ENCODE assay signal across 13 cellular contexts in the genomic region with DNA sequence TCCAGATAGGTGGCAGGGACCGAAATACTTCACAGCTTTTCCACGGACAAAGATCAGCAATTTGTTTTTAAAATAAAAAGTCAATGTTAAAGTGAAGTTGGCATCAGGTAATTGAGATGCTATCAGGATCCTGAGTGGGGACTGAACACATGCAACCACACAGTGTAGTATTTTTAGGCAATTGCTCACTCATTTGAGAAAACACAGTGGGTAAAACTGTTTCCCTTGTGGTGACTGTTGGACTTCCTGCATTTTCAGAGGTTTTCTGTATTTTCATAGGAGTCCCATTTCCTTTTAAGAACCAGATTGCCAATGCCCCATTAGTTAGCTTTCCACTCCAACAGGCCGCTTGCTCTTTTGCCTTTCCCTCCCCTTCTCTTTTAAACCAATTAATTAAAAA.
DNase-seq lines count a peak whose midpoint lies in the region; ATAC-seq and TF ChIP-seq lines count a peak whose summit lies in the region.
"Had no signal": no experiment of that assay in that cellular context is flagged by ENCODE, and none has a peak within 500 bp of the region (broad histone marks: within the 10 kb centered on the region; RNA-seq: fewer than 3 reads in every experiment).

No MANE protein-coding gene starts in this region.

- peaks cover 0 to 1% (median 0%) of the 10 kb centered on the region in 11 donors for H3K9me3 Mint-ChIP-seq in naive thymus-derived CD4-positive, alpha-beta T cell

- peak overlapping the region in 7 of 10 donors; percentile 11 to 69 (median 58) for H3K4me3 Mint-ChIP-seq in naive thymus-derived CD4-positive, alpha-beta T cell

- H3K79me2 ChIP-seq in GM23248 (ENCODE audit: insufficient read depth): no peaks in the 10 kb centered on the region
- no peaks in the 10 kb centered on the region for H3K79me2 ChIP-seq in MM.1S (ENCODE audit: low read length)
- no peaks in the 10 kb centered on the region for H3K79me2 ChIP-seq in PC-3 (ENCODE audit: low read length)

- H3K4me1 ChIP-seq in GM23248 (ENCODE audit: insufficient read depth) (peaks cover 26% of the 10 kb centered on the region), MM.1S (ENCODE audit: low read length) (peaks cover 14% of the 10 kb centered on the region), PC-3 (ENCODE audit: insufficient read depth, low read length) (no peaks in the 10 kb centered on the region)
- peaks cover 16% of the 10 kb centered on the region in 2 donors for H3K4me1 ChIP-seq in naive thymus-derived CD4-positive, alpha-beta T cell (ENCODE audit: control insufficient read depth in 2 of 2, insufficient read depth in 2 of 2, low read length in 2 of 2)

- intact Hi-C loops in naive thymus-derived CD4-positive, alpha-beta T cell (cut with micrococcal nuclease): loop anchor here (1.0 to 2.0 kb wide), 2 partner anchors 8 to 117 kb away; no protein-coding TSS in a partner anchor
- intact Hi-C loops in PC-3 (cut with micrococcal nuclease): no loop called here

- POLR2A ChIA-PET in naive thymus-derived CD4-positive, alpha-beta T cell (lab: Charles Lee): no interaction called here
- POLR2A ChIA-PET in PC-3 (lab: Charles Lee; ENCODE audit: unreplicated experiment): no interaction called here

- peak overlapping the region in 8 of 9 donors; percentile 2 to 86 (median 55) for H3K27ac Mint-ChIP-seq in naive thymus-derived CD4-positive, alpha-beta T cell

- H3K27ac ChIP-seq in GM23248 (no peak overlapping the region), MM.1S (ENCODE audit: low read length) (no peak overlapping the region), PC-3 (ENCODE audit: low read length) (no peak overlapping the region)
- H3K27ac ChIP-seq in naive thymus-derived CD4-positive, alpha-beta T cell (ENCODE audit: low read depth, low read length): no peak overlapping the region
- H3K27ac ChIP-seq: sigmoid colon had no signal

- H3K36me3 Mint-ChIP-seq in naive thymus-derived CD4-positive, alpha-beta T cell: no peaks in the 10 kb centered on the region

- H3K9ac ChIP-seq in GM23248: no peak overlapping the region
- H3K9ac ChIP-seq in MM.1S (ENCODE audit: low read length): no peak overlapping the region
- no peak overlapping the region for H3K9ac ChIP-seq in PC-3 (ENCODE audit: low read length)

- H3K9me2 ChIP-seq in GM23248 (ENCODE audit: insufficient read depth) (no peaks in the 10 kb centered on the region), MM.1S (replicated peaks; ENCODE audit: insufficient read depth, low read length) (no peaks in the 10 kb centered on the region), PC-3 (replicated peaks; ENCODE audit: low read length) (no peaks in the 10 kb centered on the region)

- DNase-seq in GM23248 (peak; percentile 10), MM.1S (no peak), PC-3 (no peak), NCI-H1105 treated with DMSO at 0.1 percent for 48 hours (lab: John Stamatoyannopoulos, UW) (no peak), iPS-NIHi11 (ENCODE audit: low spot score) (no peak)
- peak in 1 of 9 donors; percentile 9 for DNase-seq in naive thymus-derived CD4-positive, alpha-beta T cell
- DNase-seq: activated CD8-positive, alpha-beta memory T cell treated with anti-CD3 and anti-CD28 coated beads for 24 hours; DMS79; H7; sigmoid colon had no signal

- H3K4me2 ChIP-seq in GM23248 (ENCODE audit: unreplicated experiment) (peak overlapping the region; percentile 68), MM.1S (ENCODE audit: low read depth, low read length) (peak overlapping the region; percentile 0; the same call in 1 of the 2 replicates), PC-3 (ENCODE audit: low read length) (no peak overlapping the region)

- H3K4me3 ChIP-seq in GM23248 (no peak overlapping the region), MM.1S (ENCODE audit: low read length) (no peak overlapping the region), PC-3 (ENCODE audit: low read length) (no peak overlapping the region)
- H3K4me3 ChIP-seq in naive thymus-derived CD4-positive, alpha-beta T cell (ENCODE audit: low read length): no peak overlapping the region
- H3K4me3 ChIP-seq: coronary artery, sigmoid colon had no signal

- CTCF ChIA-PET in naive thymus-derived CD4-positive, alpha-beta T cell (lab: Charles Lee): no interaction called here
- CTCF ChIA-PET in PC-3 (lab: Charles Lee): no interaction called here

- peaks cover 20 to 59% (median 52%) of the 10 kb centered on the region in 7 donors for H3K4me1 Mint-ChIP-seq in naive thymus-derived CD4-positive, alpha-beta T cell

- H4K20me1 ChIP-seq in GM23248 (ENCODE audit: insufficient read depth): no peaks in the 10 kb centered on the region
- H4K20me1 ChIP-seq in MM.1S (ENCODE audit: insufficient read depth, low read length): no peaks in the 10 kb centered on the region
- H4K20me1 ChIP-seq in PC-3 (ENCODE audit: low read length): no peaks in the 10 kb centered on the region

- H2AFZ ChIP-seq in GM23248: no peak overlapping the region
- no peak overlapping the region for H2AFZ ChIP-seq in MM.1S (ENCODE audit: low read length)
- H2AFZ ChIP-seq in PC-3 (ENCODE audit: low read length): no peak overlapping the region

- in situ Hi-C loops in GM23248 (cut with MboI): no loop called here

- no TSS peak for BruUV-seq in PC-3 (replicated peaks; lab: Mats Ljungman, UMichigan)

- H3K36me3 ChIP-seq in GM23248 (ENCODE audit: low read depth) (no peaks in the 10 kb centered on the region), MM.1S (replicated peaks; ENCODE audit: insufficient read depth, low read length) (no peaks in the 10 kb centered on the region), PC-3 (ENCODE audit: low read depth, low read length) (no peaks in the 10 kb centered on the region)
- H3K36me3 ChIP-seq in naive thymus-derived CD4-positive, alpha-beta T cell (ENCODE audit: control insufficient read depth in 2 of 3, insufficient read depth in 3 of 3, low read length in 3 of 3): no peaks in the 10 kb centered on the region
- H3K36me3 ChIP-seq: sigmoid colon had no signal

- peak; percentile 69 for ATAC-seq in GM18867 (IDR thresholded peaks at IDR 0.05; ENCODE audit: unreplicated experiment)
- ATAC-seq in naive thymus-derived CD4-positive, alpha-beta T cell: no peak
- no peak for ATAC-seq in HG03135 (IDR thresholded peaks at IDR 0.05; ENCODE audit: unreplicated experiment)
- no peak for ATAC-seq in PC-3

- TF ChIP-seq CTCF in MM.1S (IDR thresholded peaks at IDR 0.05; ENCODE audit: low read length) (no peak), PC-3 (conservative IDR thresholded peaks at IDR 0.05; ENCODE audit: low read depth, low read length) (no peak)

- H3K27me3 ChIP-seq in GM23248 (replicated peaks; ENCODE audit: insufficient read depth): no peaks in the 10 kb centered on the region
- H3K27me3 ChIP-seq in MM.1S (replicated peaks; ENCODE audit: insufficient read depth, low read length): no peaks in the 10 kb centered on the region
- H3K27me3 ChIP-seq in naive thymus-derived CD4-positive, alpha-beta T cell (ENCODE audit: control insufficient read depth in 2 of 2, insufficient read depth in 2 of 2, low read length in 2 of 2): no peaks in the 10 kb centered on the region
- peaks cover 12% of the 10 kb centered on the region for H3K27me3 ChIP-seq in PC-3 (ENCODE audit: low read length)
- H3K27me3 ChIP-seq: sigmoid colon had no signal

- WGBS in GM23248 (ENCODE audit: low coverage in 1 of 2, low lambda C conversion rate in 2 of 2, missing lambda C conversion rate in 2 of 2), 2 experiments: 76 to 78% methylated on average over 3 of the region's 3 CpGs

- peaks cover 0 to 24% (median 0%) of the 10 kb centered on the region in 5 donors for H3K27me3 Mint-ChIP-seq in naive thymus-derived CD4-positive, alpha-beta T cell

- no peaks in the 10 kb centered on the region for H3K9me3 ChIP-seq in GM23248 (ENCODE audit: low read depth)
- H3K9me3 ChIP-seq in MM.1S (replicated peaks; ENCODE audit: insufficient read depth, low read length): no peaks in the 10 kb centered on the region
- no peaks in the 10 kb centered on the region for H3K9me3 ChIP-seq in naive thymus-derived CD4-positive, alpha-beta T cell (ENCODE audit: control insufficient read depth in 2 of 3, low read length in 3 of 3)
- no peaks in the 10 kb centered on the region for H3K9me3 ChIP-seq in PC-3 (ENCODE audit: low read length)
- H3K9me3 ChIP-seq: sigmoid colon had no signal

- H3F3A ChIP-seq in GM23248 (ENCODE audit: insufficient read depth) (peaks cover 13% of the 10 kb centered on the region; the same call in 1 of the 2 replicates), MM.1S (ENCODE audit: insufficient read depth, low read length) (no peaks in the 10 kb centered on the region), PC-3 (ENCODE audit: low read length, unreplicated experiment) (no peaks in the 10 kb centered on the region)
